In the genomic region with DNA sequence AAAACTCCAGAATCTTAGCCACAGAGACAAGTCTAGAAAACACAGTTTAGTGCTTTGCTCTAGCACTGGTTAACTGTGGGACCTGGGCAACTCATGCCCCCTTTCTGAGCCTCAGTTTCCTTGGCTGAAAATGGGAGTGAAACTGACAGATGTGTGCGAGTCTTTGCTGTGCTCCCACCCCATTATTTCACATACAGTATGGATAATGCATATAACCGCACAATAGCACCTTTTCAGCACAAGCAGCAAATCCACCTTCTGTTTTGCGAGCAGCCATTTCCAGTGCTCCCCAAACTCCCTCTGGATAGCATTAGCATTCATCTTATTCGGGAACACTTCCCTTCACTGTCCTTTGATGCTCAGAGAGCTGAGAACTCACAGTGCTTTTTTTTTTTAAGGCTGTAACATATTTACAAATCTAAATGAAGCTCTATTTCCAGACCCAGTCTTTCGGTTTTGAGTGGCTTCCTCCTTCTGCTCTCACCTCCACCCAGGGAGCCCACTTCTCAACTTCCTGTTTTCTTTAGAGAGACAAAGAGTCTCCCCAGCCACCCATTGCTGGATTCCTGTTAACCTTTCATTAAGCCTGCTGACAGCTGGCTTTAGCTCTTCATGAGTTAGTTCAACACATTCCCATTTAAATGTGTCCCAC, we compare ENCODE assay signal across 1 cellular context.
TF ChIP-seq lines count a peak whose summit lies in the region.

No MANE protein-coding gene starts in this region.

TF ChIP-seq in WTC11, 78 proteins besides CTCF, POLR2A, EP300 and RAD21 (continued from another document):
- TF ChIP-seq, protein P1, sequence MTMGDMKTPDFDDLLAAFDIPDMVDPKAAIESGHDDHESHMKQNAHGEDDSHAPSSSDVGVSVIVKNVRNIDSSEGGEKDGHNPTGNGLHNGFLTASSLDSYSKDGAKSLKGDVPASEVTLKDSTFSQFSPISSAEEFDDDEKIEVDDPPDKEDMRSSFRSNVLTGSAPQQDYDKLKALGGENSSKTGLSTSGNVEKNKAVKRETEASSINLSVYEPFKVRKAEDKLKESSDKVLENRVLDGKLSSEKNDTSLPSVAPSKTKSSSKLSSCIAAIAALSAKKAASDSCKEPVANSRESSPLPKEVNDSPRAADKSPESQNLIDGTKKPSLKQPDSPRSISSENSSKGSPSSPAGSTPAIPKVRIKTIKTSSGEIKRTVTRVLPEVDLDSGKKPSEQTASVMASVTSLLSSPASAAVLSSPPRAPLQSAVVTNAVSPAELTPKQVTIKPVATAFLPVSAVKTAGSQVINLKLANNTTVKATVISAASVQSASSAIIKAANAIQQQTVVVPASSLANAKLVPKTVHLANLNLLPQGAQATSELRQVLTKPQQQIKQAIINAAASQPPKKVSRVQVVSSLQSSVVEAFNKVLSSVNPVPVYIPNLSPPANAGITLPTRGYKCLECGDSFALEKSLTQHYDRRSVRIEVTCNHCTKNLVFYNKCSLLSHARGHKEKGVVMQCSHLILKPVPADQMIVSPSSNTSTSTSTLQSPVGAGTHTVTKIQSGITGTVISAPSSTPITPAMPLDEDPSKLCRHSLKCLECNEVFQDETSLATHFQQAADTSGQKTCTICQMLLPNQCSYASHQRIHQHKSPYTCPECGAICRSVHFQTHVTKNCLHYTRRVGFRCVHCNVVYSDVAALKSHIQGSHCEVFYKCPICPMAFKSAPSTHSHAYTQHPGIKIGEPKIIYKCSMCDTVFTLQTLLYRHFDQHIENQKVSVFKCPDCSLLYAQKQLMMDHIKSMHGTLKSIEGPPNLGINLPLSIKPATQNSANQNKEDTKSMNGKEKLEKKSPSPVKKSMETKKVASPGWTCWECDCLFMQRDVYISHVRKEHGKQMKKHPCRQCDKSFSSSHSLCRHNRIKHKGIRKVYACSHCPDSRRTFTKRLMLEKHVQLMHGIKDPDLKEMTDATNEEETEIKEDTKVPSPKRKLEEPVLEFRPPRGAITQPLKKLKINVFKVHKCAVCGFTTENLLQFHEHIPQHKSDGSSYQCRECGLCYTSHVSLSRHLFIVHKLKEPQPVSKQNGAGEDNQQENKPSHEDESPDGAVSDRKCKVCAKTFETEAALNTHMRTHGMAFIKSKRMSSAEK (CRISPR knock-in tag; IDR thresholded peaks at IDR 0.05; ENCODE audit: borderline replicate concordance): peak; percentile 92; the same call in 1 of the 2 replicates
- TF ChIP-seq ETV6 (CRISPR knock-in tag; IDR thresholded peaks at IDR 0.05) (no peak; the same call in 1 of the 2 replicates), FOXJ3 (CRISPR knock-in tag; IDR thresholded peaks at IDR 0.05; ENCODE audit: borderline replicate concordance) (0 out of 2 replicates have a peak, but pooled peaks have one; percentile 39), NR2C2 (CRISPR knock-in tag; IDR thresholded peaks at IDR 0.05) (no peak), TEAD1 (CRISPR knock-in tag; IDR thresholded peaks at IDR 0.05) (peak; percentile 64; the same call in 1 of the 2 replicates)
- TF ChIP-seq, protein P2, sequence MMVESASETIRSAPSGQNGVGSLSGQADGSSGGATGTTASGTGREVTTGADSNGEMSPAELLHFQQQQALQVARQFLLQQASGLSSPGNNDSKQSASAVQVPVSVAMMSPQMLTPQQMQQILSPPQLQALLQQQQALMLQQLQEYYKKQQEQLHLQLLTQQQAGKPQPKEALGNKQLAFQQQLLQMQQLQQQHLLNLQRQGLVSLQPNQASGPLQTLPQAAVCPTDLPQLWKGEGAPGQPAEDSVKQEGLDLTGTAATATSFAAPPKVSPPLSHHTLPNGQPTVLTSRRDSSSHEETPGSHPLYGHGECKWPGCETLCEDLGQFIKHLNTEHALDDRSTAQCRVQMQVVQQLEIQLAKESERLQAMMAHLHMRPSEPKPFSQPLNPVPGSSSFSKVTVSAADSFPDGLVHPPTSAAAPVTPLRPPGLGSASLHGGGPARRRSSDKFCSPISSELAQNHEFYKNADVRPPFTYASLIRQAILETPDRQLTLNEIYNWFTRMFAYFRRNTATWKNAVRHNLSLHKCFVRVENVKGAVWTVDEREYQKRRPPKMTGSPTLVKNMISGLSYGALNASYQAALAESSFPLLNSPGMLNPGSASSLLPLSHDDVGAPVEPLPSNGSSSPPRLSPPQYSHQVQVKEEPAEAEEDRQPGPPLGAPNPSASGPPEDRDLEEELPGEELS (CRISPR knock-in tag; IDR thresholded peaks at IDR 0.05): peak; percentile 85; the same call in 1 of the 2 replicates
